8 cellular contexts compared by ENCODE assay signal in the genomic region with DNA sequence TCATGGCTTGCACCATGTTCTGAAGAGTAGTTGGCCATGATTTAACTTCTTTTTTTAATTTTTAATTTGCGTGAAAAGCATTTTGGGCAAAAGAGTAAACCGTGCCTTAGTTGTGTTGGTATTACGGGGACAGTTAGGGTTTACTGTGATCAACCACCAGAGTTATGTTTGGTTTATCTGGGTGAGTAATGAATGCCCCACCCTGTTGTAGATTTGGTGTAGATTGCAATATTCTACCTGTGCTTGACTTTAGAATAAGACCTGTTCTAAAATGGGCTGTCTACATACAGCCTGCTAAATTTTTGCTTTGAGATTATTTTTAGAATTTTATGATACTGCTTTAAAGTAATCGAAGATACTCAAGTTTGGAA. TPM values are rescaled to one million over a fixed set of nuclear protein-coding genes. Genes with fewer than 3 reads are reported as not detected.
A peak's percentile ranks its signal among the peaks of the same experiment; 100 is the strongest.
DNase-seq lines count a peak whose midpoint lies in the region; ATAC-seq, FAIRE-seq and TF ChIP-seq lines count a peak whose summit lies in the region.

No MANE protein-coding gene starts in this region.

- H3K36me3 ChIP-seq in Peyer's patch (no peaks in the 10 kb centered on the region), prostate gland (no peaks in the 10 kb centered on the region)

- DNase-seq in GM12891 (ENCODE audit: insufficient read length, low spot score) (no peak), Peyer's patch (no peak), erythroblast (lab: John Stamatoyannopoulos, UW) (peak; percentile 53 to 58), prostate gland (ENCODE audit: low spot score) (no peak), urothelium cell line (ENCODE audit: low spot score) (no peak), T-helper 9 cell (no peak)
- DNase-seq in stimulated activated CD4-positive, alpha-beta T cell treated with anti-CD3 and anti-CD28 coated beads, Interleukin-4, amount 100 ng/mL, for 4 hours = no peak

- no peak for ATAC-seq in GM18498 (IDR thresholded peaks at IDR 0.05; ENCODE audit: unreplicated experiment)

- H3K27me3 ChIP-seq in Peyer's patch = no peaks in the 10 kb centered on the region
- H3K27me3 ChIP-seq in prostate gland (replicated peaks; ENCODE audit: insufficient read depth) = no peaks in the 10 kb centered on the region

- TF ChIP-seq POLR2A in GM12891 (IDR thresholded peaks at IDR 0.05; ENCODE audit: low read depth, low read length) (no peak), Peyer's patch (IDR thresholded peaks at IDR 0.05) (peak; percentile 14 to 36), erythroblast (IDR thresholded peaks at IDR 0.05; ENCODE audit: low read length) (no peak), prostate gland (IDR thresholded peaks at IDR 0.05) (no peak)

- WGBS in prostate gland = 6% methylated on average over 4 of the region's 4 CpGs

- no peaks in the 10 kb centered on the region for H3K9me3 ChIP-seq in Peyer's patch
- H3K9me3 ChIP-seq in prostate gland = no peaks in the 10 kb centered on the region

- intact Hi-C loops in prostate gland (cut with DNase I) = loop anchor here (10.0 kb wide), 1 partner anchor 94 kb away; no protein-coding TSS in a partner anchor

- H3K4me1 ChIP-seq in Peyer's patch = peaks cover 0 to 24% (median 7%) of the 10 kb centered on the region in 4 donors
- no peaks in the 10 kb centered on the region for H3K4me1 ChIP-seq in prostate gland (replicated peaks)

- FAIRE-seq in GM12891 (lab: Jason Lieb, UNC) (peak; percentile 69), urothelium cell line (lab: Jason Lieb, UNC) (no peak)

- TF ChIP-seq CTCF in Peyer's patch (IDR thresholded peaks at IDR 0.05) = peak in 3 of 6 experiments; percentile 4 to 17 (median 15)
- TF ChIP-seq CTCF in prostate gland (IDR thresholded peaks at IDR 0.05) = no peak

- H3K4me3 ChIP-seq in Peyer's patch (peak overlapping the region in 3 of 4 donors; percentile 81 to 90 (median 86)), prostate gland (peak overlapping the region; percentile 71 to 80)

- H3K27ac ChIP-seq in Peyer's patch (peak overlapping the region; percentile 44 to 97 (median 92)), prostate gland (peak overlapping the region; percentile 42 to 92)

TF ChIP-seq in GM12891, 5 proteins besides CTCF, POLR2A, EP300 and RAD21:
- TF ChIP-seq PAX5 (IDR thresholded peaks at IDR 0.05; ENCODE audit: insufficient read depth, low read length, severe bottlenecking) = no peak
- TF ChIP-seq POLR2AphosphoS5 (IDR thresholded peaks at IDR 0.05; ENCODE audit: low read depth, low read length) = no peak
- no peak for TF ChIP-seq TAF1 (IDR thresholded peaks at IDR 0.05; ENCODE audit: low read depth, low read length)
- TF ChIP-seq POU2F2 (IDR thresholded peaks at IDR 0.05; ENCODE audit: low read depth, low read length) = no peak
- no peak for TF ChIP-seq SPI1 (IDR thresholded peaks at IDR 0.05; ENCODE audit: low read depth, low read length)
TF ChIP-seq in GM12891: peak in this region for 0.

RNA-seq across cellular contexts. Expression of a gene that starts 1.4 kb away (rescaled TPM):
- 9.1 TPM for polyA plus RNA-seq in GM12891 (2012; ENCODE audit: low read depth, missing spikeins)
- total RNA-seq in Peyer's patch (10 to 100 TPM; 33.5 to 85.8 (median 53.2) TPM), prostate gland (10 to 100 TPM; 30.4 to 49.3 TPM)

Comparison
In these comparisons a context has a peak if more than half of its experiments do, and no peak if none do; other contexts are left out.
1. DNase-seq: peak in erythroblast (2 of 2); none in GM12891 (single experiment), Peyer's patch (0 of 3), prostate gland (single experiment), stimulated activated CD4-positive, alpha-beta T cell treated with anti-CD3 and anti-CD28 coated beads, Interleukin-4, amount 100 ng/mL, for 4 hours (0 of 2), urothelium cell line (single experiment) and T-helper 9 cell (single experiment).
2. POLR2A ChIP-seq: peak in Peyer's patch (2 of 2); none in GM12891 (single experiment), erythroblast (single experiment) and prostate gland (single experiment).